ENCODE assay signal across 1 cellular context in genomic region chr2:169765523-169765922, GRCh38.
TF ChIP-seq lines count a peak whose summit lies in the region.

No MANE protein-coding gene starts in this region.

TF ChIP-seq in HepG2, 621 proteins besides CTCF, POLR2A, EP300 and RAD21 (continued from another document):
- TF ChIP-seq ZNF597 (CRISPR knock-in tag; IDR thresholded peaks at IDR 0.05) (no peak), RXRA (CRISPR knock-in tag; IDR thresholded peaks at IDR 0.05) (peak; percentile 92), CEBPG (CRISPR knock-in tag; IDR thresholded peaks at IDR 0.05) (peak; percentile 81), HOXA3 (CRISPR knock-in tag; IDR thresholded peaks at IDR 0.05) (peak; percentile 60), KDM1A (CRISPR knock-in tag; IDR thresholded peaks at IDR 0.05) (peak; percentile 49; the same call in 1 of the 2 replicates), ZMYM3 (CRISPR knock-in tag; IDR thresholded peaks at IDR 0.05) (peak; percentile 67; the same call in 1 of the 2 replicates), TEAD3 (CRISPR knock-in tag; optimal IDR thresholded peaks at IDR 0.05; ENCODE audit: borderline replicate concordance) (peak; percentile 47), ZNF644 (CRISPR knock-in tag; IDR thresholded peaks at IDR 0.05; ENCODE audit: low read depth) (0 out of 2 replicates have a peak, but pooled peaks have one; percentile 41), NCOA2 (CRISPR knock-in tag; IDR thresholded peaks at IDR 0.05) (peak; percentile 64), STAG1 (CRISPR knock-in tag; IDR thresholded peaks at IDR 0.05) (0 out of 2 replicates have a peak, but pooled peaks have one; percentile 3)
